In the genomic region with DNA sequence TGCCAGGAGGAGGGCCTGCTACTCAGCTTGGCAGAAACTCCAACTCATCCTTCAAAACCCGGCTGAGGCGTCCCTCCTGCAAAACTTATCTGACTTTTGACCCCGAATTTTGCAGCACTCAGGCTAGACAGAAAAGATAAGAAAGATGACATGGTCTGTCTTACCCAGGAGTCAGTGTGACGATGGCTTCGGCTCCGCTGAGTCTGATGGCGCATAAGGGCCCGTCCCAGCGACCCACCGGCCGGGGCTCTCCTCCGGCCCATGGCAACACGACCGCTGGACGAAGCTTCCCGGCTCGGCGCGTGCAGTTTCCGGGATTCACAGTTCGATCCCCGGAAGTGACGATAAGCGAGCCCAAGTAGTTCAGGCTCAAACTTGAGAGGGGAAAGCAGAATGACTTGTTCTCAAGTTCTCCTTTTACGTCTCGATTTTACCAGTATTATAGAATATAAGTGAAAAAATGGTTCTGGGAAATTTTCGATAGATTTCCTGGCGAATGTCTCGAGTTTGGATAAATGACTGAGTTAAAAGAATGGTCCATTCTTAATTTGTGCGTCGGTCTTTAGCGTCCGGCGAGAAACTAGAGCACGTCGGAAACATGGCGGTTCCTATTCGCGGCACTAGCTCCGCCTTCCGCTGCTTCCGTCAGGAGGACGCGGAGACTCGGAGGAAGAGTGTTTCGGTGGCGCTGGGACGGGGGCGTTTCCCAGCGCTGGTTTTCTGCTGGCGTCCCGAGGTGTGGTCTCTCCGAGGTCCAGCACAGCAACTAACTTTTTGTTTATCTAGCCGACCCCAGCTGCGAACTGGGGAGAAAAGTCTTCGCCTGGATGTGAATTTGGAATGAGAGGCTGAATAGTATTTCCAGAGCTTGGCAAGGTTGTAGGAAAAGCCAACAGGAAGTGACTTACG, we compare ENCODE assay signal across 8 cellular contexts. TPM values are rescaled to one million over a fixed set of nuclear protein-coding genes. Genes with fewer than 3 reads are reported as not detected.
DNase-seq lines count a peak whose midpoint lies in the region; ATAC-seq, FAIRE-seq and TF ChIP-seq lines count a peak whose summit lies in the region.

A gene (minus strand): TSS at position 292 of the 909 bp plus-strand sequence. CDS start 29 bp downstream, at position 263.

- H3K4me3 ChIP-seq in GM12864 (ENCODE audit: low read depth, low read length): peak within 1 kb of the TSS; percentile 98
- H3K4me3 ChIP-seq in pancreas: peak within 1 kb of the TSS; percentile 56 to 91 (median 68)
- H3K4me3 ChIP-seq in tibial artery: peak within 1 kb of the TSS; percentile 66 to 91

- H3K4me1 Mint-ChIP-seq in activated naive CD8-positive, alpha-beta T cell treated with anti-CD3 and anti-CD28 coated beads, Interleukin-2, amount 50 U/mL, for 24 hours: peaks cover 62% of the 10 kb centered on the region

- TF ChIP-seq CTCF in GM12864 (IDR thresholded peaks at IDR 0.05; ENCODE audit: low read depth, low read length, missing control alignments) (no peak), pancreas (IDR thresholded peaks at IDR 0.05) (no peak), tibial artery (IDR thresholded peaks at IDR 0.05) (no peak)

- peak; percentile 92 for DNase-seq in GM12864 (ENCODE audit: low read depth)
- peak; percentile 91 for DNase-seq in NCI-H1417 treated with DMSO at 0.1 percent for 48 hours (lab: John Stamatoyannopoulos, UW)
- DNase-seq in SW480 (ENCODE audit: low spot score): peak; percentile 95
- peak; percentile 88 for DNase-seq in activated naive CD8-positive, alpha-beta T cell treated with anti-CD3 and anti-CD28 coated beads, Interleukin-2, amount 50 U/mL, for 24 hours
- peak; percentile 94 for DNase-seq in Right ventricle myocardium superior
- peak; percentile 87 to 93 (median 90) for DNase-seq in pancreas
- DNase-seq in tibial artery: peak; percentile 89 to 93

- no peaks in the 10 kb centered on the region for H3K9me3 Mint-ChIP-seq in activated naive CD8-positive, alpha-beta T cell treated with anti-CD3 and anti-CD28 coated beads, Interleukin-2, amount 50 U/mL, for 24 hours

- H3K27ac ChIP-seq in pancreas (peak within 1 kb of the TSS; percentile 73 to 94 (median 87)), tibial artery (peak within 1 kb of the TSS; percentile 90)

- ATAC-seq in HG02759 (IDR thresholded peaks at IDR 0.05; ENCODE audit: unreplicated experiment) (peak; percentile 92), Right ventricle myocardium superior (ENCODE audit: poor library complexity) (peak; percentile 98), pancreas (peak; percentile 98 to 99 (median 98))
- peak; percentile 72 for ATAC-seq in activated naive CD8-positive, alpha-beta T cell treated with anti-CD3 and anti-CD28 coated beads, Interleukin-2, amount 50 U/mL, for 24 hours

- peak; percentile 74 for FAIRE-seq in pancreas (lab: Jason Lieb, UNC)

- H3K4me3 Mint-ChIP-seq in activated naive CD8-positive, alpha-beta T cell treated with anti-CD3 and anti-CD28 coated beads, Interleukin-2, amount 50 U/mL, for 24 hours: peak within 1 kb of the TSS; percentile 93

- H3K9me3 ChIP-seq in pancreas: no peaks in the 10 kb centered on the region
- no peaks in the 10 kb centered on the region for H3K9me3 ChIP-seq in tibial artery

- WGBS in pancreas, 2 donors: 0% methylated on average over 57 of the region's 57 CpGs

- H3K36me3 ChIP-seq in pancreas: no peaks in the 10 kb centered on the region
- peaks cover 0 to 15% (median 4%) of the 10 kb centered on the region in 3 donors for H3K36me3 ChIP-seq in tibial artery

- H3K27me3 Mint-ChIP-seq in activated naive CD8-positive, alpha-beta T cell treated with anti-CD3 and anti-CD28 coated beads, Interleukin-2, amount 50 U/mL, for 24 hours: peaks cover 2% of the 10 kb centered on the region

- H3K27me3 ChIP-seq in pancreas: peaks cover 0 to 3% (median 0%) of the 10 kb centered on the region in 4 donors
- H3K27me3 ChIP-seq in tibial artery: peaks cover 0 to 5% of the 10 kb centered on the region in 2 donors

- H3K4me1 ChIP-seq in pancreas: peaks cover 8 to 15% (median 14%) of the 10 kb centered on the region in 3 donors
- peaks cover 0 to 24% (median 13%) of the 10 kb centered on the region in 4 donors for H3K4me1 ChIP-seq in tibial artery

- intact Hi-C loops in Right ventricle myocardium superior (cut with DNase I) (no loop called here), pancreas (cut with DNase I) (no loop called here), tibial artery (cut with DNase I; ENCODE audit: low total_unique reads) (loop anchor here (2.0 kb wide), 1 partner anchor 1079 kb away; a partner anchor contains a TSS)

- peaks cover 22% of the 10 kb centered on the region for H3K36me3 Mint-ChIP-seq in activated naive CD8-positive, alpha-beta T cell treated with anti-CD3 and anti-CD28 coated beads, Interleukin-2, amount 50 U/mL, for 24 hours (ENCODE audit: low read depth)

- peak within 1 kb of the TSS; percentile 98 for H3K27ac Mint-ChIP-seq in activated naive CD8-positive, alpha-beta T cell treated with anti-CD3 and anti-CD28 coated beads, Interleukin-2, amount 50 U/mL, for 24 hours

RNA-seq across cellular contexts. Expression of the gene that starts here (rescaled TPM):
- total RNA-seq in Right ventricle myocardium superior: 21.0 TPM
- total RNA-seq in pancreas: 10 to 100 TPM; 11.3 to 14.6 (median 13.8) TPM
- 10 to 100 TPM; 11.5 to 47.1 TPM for polyA plus RNA-seq in pancreas

Comparison
In these comparisons a context has a peak if more than half of its experiments do, and no peak if none do; other contexts are left out.
1. Peak in every context shown above with its lines: DNase-seq, ATAC-seq, H3K4me3 ChIP-seq and H3K27ac ChIP-seq.